In genomic region chr3:125434582-125435011, GRCh38 we compare ENCODE assay signal across 1 cellular context.
TF ChIP-seq lines count a peak whose summit lies in the region.

No MANE protein-coding gene starts in this region.

TF ChIP-seq in K562, 482 proteins besides CTCF, POLR2A, EP300 and RAD21 (continued from another document):
- peak; percentile 78 for TF ChIP-seq NR2C2 (CRISPR knock-in tag; IDR thresholded peaks at IDR 0.05)
- TF ChIP-seq NR2C2 (tag; IDR thresholded peaks at IDR 0.05), result peak; percentile 84
